In genomic region chr7:94909023-94909466, GRCh38 we compare ENCODE assay signal across 11 cellular contexts. TPM values are rescaled to one million over a fixed set of nuclear protein-coding genes. Genes with fewer than 3 reads are reported as not detected.
DNase-seq lines count a peak whose midpoint lies in the region; ATAC-seq, FAIRE-seq and TF ChIP-seq lines count a peak whose summit lies in the region.
"Had no signal": no experiment of that assay in that cellular context is flagged by ENCODE, and none has a peak within 500 bp of the region (broad histone marks: within the 10 kb centered on the region; RNA-seq: fewer than 3 reads in every experiment).

No MANE protein-coding gene starts in this region.

- TF ChIP-seq EP300 in upper lobe of left lung (IDR thresholded peaks at IDR 0.05), result no peak

- H4K20me1 ChIP-seq in endothelial cell of umbilical vein (replicated peaks; ENCODE audit: control insufficient read depth, extremely low read depth, insufficient read depth, low read length), result no peaks in the 10 kb centered on the region

- POLR2A ChIA-PET in endothelial cell of umbilical vein (lab: Charles Lee), result no interaction called here
- POLR2A ChIA-PET in naive thymus-derived CD8-positive, alpha-beta T cell (lab: Charles Lee), result no interaction called here

- no peak overlapping the region for H3K27ac Mint-ChIP-seq in naive thymus-derived CD8-positive, alpha-beta T cell

- intact Hi-C loops in endothelial cell of umbilical vein (cut with micrococcal nuclease), result loop anchor here (5.0 to 10.0 kb wide), 3 partner anchors 252 to 614 kb away; partner anchors contain the start of gene SGCE

- CTCF ChIA-PET in endothelial cell of umbilical vein (lab: Charles Lee), result interaction anchor here (1.5 kb wide), 1 partner anchor 18 kb away, joined by 5 read pairs; no protein-coding TSS in a partner anchor

- no peaks in the 10 kb centered on the region for H3K9me3 Mint-ChIP-seq in naive thymus-derived CD8-positive, alpha-beta T cell

- H3K4me3 Mint-ChIP-seq in naive thymus-derived CD8-positive, alpha-beta T cell, result peak overlapping the region in 7 of 10 donors; percentile 33 to 67 (median 46)

- H3K4me3 ChIP-seq in endothelial cell of umbilical vein (replicated peaks in 1 of 3; ENCODE audit: insufficient read depth in 1 of 3, low read depth in 1 of 3, low read length in 3 of 3) (peak overlapping the region in 1 of 3 experiments; percentile 5), upper lobe of left lung (peak overlapping the region in 3 of 4 donors; percentile 50 to 63 (median 62))
- H3K4me3 ChIP-seq: K562 had no signal

- no peak for ATAC-seq in naive thymus-derived CD8-positive, alpha-beta T cell
- no peak for ATAC-seq in upper lobe of left lung (ENCODE audit: low FRiP score in 2 of 2)
- ATAC-seq: K562 had no signal

- TF ChIP-seq POLR2A in endothelial cell of umbilical vein (IDR thresholded peaks at IDR 0.05; ENCODE audit: low read depth, low read length) (no peak), upper lobe of left lung (IDR thresholded peaks at IDR 0.05) (no peak)

- TF ChIP-seq CTCF in endothelial cell of umbilical vein (IDR thresholded peaks at IDR 0.05; ENCODE audit: extremely low read depth in 1 of 2, insufficient read depth in 1 of 2, low read depth in 1 of 2, low read length in 2 of 2), result no peak
- TF ChIP-seq CTCF in upper lobe of left lung (IDR thresholded peaks at IDR 0.05), result no peak

- H3K4me2 ChIP-seq in endothelial cell of umbilical vein (ENCODE audit: insufficient read depth, low read length), result peak overlapping the region; percentile 3

- H3K27ac ChIP-seq in endothelial cell of umbilical vein (ENCODE audit: insufficient read depth, low read depth, low read length), result no peak overlapping the region
- H3K27ac ChIP-seq in upper lobe of left lung, result peak overlapping the region; percentile 78 to 88 (median 82)
- H3K27ac ChIP-seq in substantia nigra (ENCODE audit: low read depth, low read length, poor library complexity, severe bottlenecking), result no peak overlapping the region

- peak; percentile 63 for DNase-seq in NCI-H2227 (lab: John Stamatoyannopoulos, UW; ENCODE audit: unreplicated experiment)
- no peak for DNase-seq in NCI-H2227 treated with DMSO at 0.1 percent for 48 hours (lab: John Stamatoyannopoulos, UW)
- no peak for DNase-seq in endothelial cell of umbilical vein (ENCODE audit: low read depth, low spot score)
- no peak for DNase-seq in naive thymus-derived CD8-positive, alpha-beta T cell
- no peak for DNase-seq in upper lobe of left lung
- no peak for DNase-seq in mucosa of gallbladder (ENCODE audit: low spot score)
- DNase-seq in substantia nigra (lab: John Stamatoyannopoulos, UW), result no peak
- no peak for DNase-seq in ureter (ENCODE audit: low spot score)
- DNase-seq: effector CD8-positive, alpha-beta T cell; stimulated activated naive CD4-positive, alpha-beta T cell had no signal

- dilution Hi-C loops in endothelial cell of umbilical vein (cut with MboI; ENCODE audit: extremely low pct_ligation_motif_present, low sequenced_read_pairs), result no loop called here

- H3K4me1 Mint-ChIP-seq in naive thymus-derived CD8-positive, alpha-beta T cell, result peaks cover 2 to 11% (median 9%) of the 10 kb centered on the region in 4 donors

- H2AFZ ChIP-seq in endothelial cell of umbilical vein (ENCODE audit: low read depth, low read length), result no peak overlapping the region

- H3K36me3 Mint-ChIP-seq in naive thymus-derived CD8-positive, alpha-beta T cell, result peaks cover 0 to 10% (median 0%) of the 10 kb centered on the region in 3 donors

- H3K27me3 ChIP-seq in endothelial cell of umbilical vein (ENCODE audit: control insufficient read depth in 2 of 2, insufficient read depth in 2 of 2, low read length in 2 of 2), result peaks cover 15 to 18% of the 10 kb centered on the region in 2 experiments
- H3K27me3 ChIP-seq in upper lobe of left lung, result peaks cover 0 to 5% (median 0%) of the 10 kb centered on the region in 4 donors

- H3K9me3 ChIP-seq in endothelial cell of umbilical vein (replicated peaks; ENCODE audit: control insufficient read depth, insufficient read depth, low read length) (no peaks in the 10 kb centered on the region), upper lobe of left lung (no peaks in the 10 kb centered on the region)

- peaks cover 17 to 48% (median 38%) of the 10 kb centered on the region in 5 donors for H3K27me3 Mint-ChIP-seq in naive thymus-derived CD8-positive, alpha-beta T cell

- no peak for FAIRE-seq in endothelial cell of umbilical vein (lab: Jason Lieb, UNC)
- FAIRE-seq: K562 had no signal

- H3K36me3 ChIP-seq in endothelial cell of umbilical vein (ENCODE audit: control insufficient read depth in 2 of 2, extremely low read depth in 1 of 2, insufficient read depth in 2 of 2, low read length in 2 of 2) (no peaks in the 10 kb centered on the region), upper lobe of left lung (no peaks in the 10 kb centered on the region)

- H3K4me1 ChIP-seq in endothelial cell of umbilical vein (ENCODE audit: control insufficient read depth, extremely low read depth, insufficient read depth, low read length) (peaks cover 3% of the 10 kb centered on the region), upper lobe of left lung (peaks cover 0 to 9% (median 4%) of the 10 kb centered on the region in 4 donors)

- WGBS in upper lobe of left lung, 2 donors, result 53 to 58% methylated on average over 4 of the region's 4 CpGs

- no peaks in the 10 kb centered on the region for H3K9me1 ChIP-seq in endothelial cell of umbilical vein (replicated peaks; ENCODE audit: control insufficient read depth, extremely low read depth, insufficient read depth, low read length)

- no peak overlapping the region for H3K9ac ChIP-seq in endothelial cell of umbilical vein (replicated peaks; ENCODE audit: extremely low read depth, insufficient read depth, low read length)

- no TSS peak for BruUV-seq in endothelial cell of umbilical vein (replicated peaks; lab: Mats Ljungman, UMichigan)

- no peaks in the 10 kb centered on the region for H3K79me2 ChIP-seq in endothelial cell of umbilical vein (ENCODE audit: control insufficient read depth, insufficient read depth, low read length)

TF ChIP-seq in endothelial cell of umbilical vein, 7 proteins besides CTCF, POLR2A, EP300 and RAD21:
- no peak for TF ChIP-seq EZH2 (IDR thresholded peaks at IDR 0.05; ENCODE audit: borderline replicate concordance, low read depth, low read length, severe bottlenecking)
- no peak for TF ChIP-seq GATA2 (IDR thresholded peaks at IDR 0.05; ENCODE audit: insufficient read depth, insufficient read length, low read depth, low read length)
- no peak for TF ChIP-seq FOS (IDR thresholded peaks at IDR 0.05; ENCODE audit: borderline replicate concordance, insufficient read depth, low read length)

RNA-seq across cellular contexts. Expression of gene PPP1R9A, which starts 1.7 kb away (rescaled TPM):
- 3.0 and 3.2 TPM in 2 replicates for total RNA-seq in endothelial cell of umbilical vein
- polyA plus RNA-seq in endothelial cell of umbilical vein, result 0.32 and 0.50 TPM in 2 replicates
- polyA plus RNA-seq in endothelial cell of umbilical vein (2011; cell fraction: cytosol; rRNA removed), result 0.23 and 0.25 TPM in 2 replicates
- polyA plus RNA-seq in endothelial cell of umbilical vein (2011; cell fraction: nucleus; rRNA removed), result 2.9 and 3.3 TPM in 2 replicates
- 0.16 TPM in 2 replicates for polyA plus RNA-seq in endothelial cell of umbilical vein (2012)
- polyA minus RNA-seq in endothelial cell of umbilical vein, result 2.6 and 4.4 TPM in 2 replicates
- polyA minus RNA-seq in endothelial cell of umbilical vein (2011; cell fraction: cytosol; rRNA and poly(A)+ RNA removed), result 5.7 TPM
- polyA minus RNA-seq in endothelial cell of umbilical vein (2011; cell fraction: nucleus; rRNA and poly(A)+ RNA removed), result 6.4 and 7.8 TPM in 2 replicates
- under 1 TPM; 0.14 to 0.18 TPM for total RNA-seq in naive thymus-derived CD8-positive, alpha-beta T cell
- under 1 TPM in 1 of 3 donors, not detected in 2; 0.75 TPM for polyA plus RNA-seq in naive thymus-derived CD8-positive, alpha-beta T cell
- total RNA-seq in upper lobe of left lung, result 10 to 100 TPM; 16.9 to 41.9 (median 26.2) TPM
- total RNA-seq in mucosa of gallbladder, result 30.5 TPM
- total RNA-seq in ureter, result 39.5 TPM
- polyA plus RNA-seq: K562 had no signal

Comparison
In these comparisons a context has a peak if more than half of its experiments do, and no peak if none do; other contexts are left out.
1. H3K27ac ChIP-seq: peak in upper lobe of left lung (4 of 4); none in endothelial cell of umbilical vein (single experiment) and substantia nigra (single experiment).